In genomic region chr2:232142049-232142448, GRCh38 we compare ENCODE assay signal across 8 cellular contexts.
DNase-seq lines count a peak whose midpoint lies in the region; ATAC-seq and TF ChIP-seq lines count a peak whose summit lies in the region.

No MANE protein-coding gene starts in this region.

- no peaks in the 10 kb centered on the region for H3K27me3 Mint-ChIP-seq in activated T-helper 17 cell treated with anti-CD3 and anti-CD28 coated beads, Interleukin-2, amount 50 U/mL, for 72 hours

- intact Hi-C loops in left ventricle myocardium inferior (cut with micrococcal nuclease): loop anchor here (5.0 kb wide), 1 partner anchor 215 kb away; the partner anchor contains the start of gene NPPC

- DNase-seq in NCI-H748 (lab: John Stamatoyannopoulos, UW; ENCODE audit: unreplicated experiment) (peak; percentile 29), NCI-H748 treated with DMSO at 0.1 percent for 48 hours (lab: John Stamatoyannopoulos, UW) (no peak), NB4 (ENCODE audit: low read depth) (peak; percentile 54), left ventricle myocardium inferior (no peak), NCI-H1436 treated with DMSO at 0.1 percent for 48 hours (lab: John Stamatoyannopoulos, UW) (no peak)
- peak; percentile 14 for DNase-seq in stimulated activated CD4-positive, alpha-beta T cell treated with anti-CD3 and anti-CD28 coated beads, Interleukin-12 subunit alpha, Interleukin-12 subunit beta, amount 100 ng/mL, for 4 hours
- no peak for DNase-seq in activated effector memory CD4-positive, alpha-beta T cell treated with Interleukin-2 at 50 U/mL for 16 hours

- no peak overlapping the region for H3K27ac Mint-ChIP-seq in activated T-helper 17 cell treated with anti-CD3 and anti-CD28 coated beads, Interleukin-2, amount 50 U/mL, for 72 hours

- TF ChIP-seq CTCF in NB4 (IDR thresholded peaks at IDR 0.05; ENCODE audit: low read depth, low read length): peak; percentile 81
- peak; percentile 79 for TF ChIP-seq CTCF in left ventricle myocardium inferior (IDR thresholded peaks at IDR 0.05; ENCODE audit: borderline replicate concordance)

- peaks cover 12% of the 10 kb centered on the region for H3K4me1 Mint-ChIP-seq in activated T-helper 17 cell treated with anti-CD3 and anti-CD28 coated beads, Interleukin-2, amount 50 U/mL, for 72 hours

- peaks cover 18% of the 10 kb centered on the region for H3K4me1 ChIP-seq in left ventricle myocardium inferior

- no peak overlapping the region for H3K27ac ChIP-seq in left ventricle myocardium inferior (replicated peaks)

- TF ChIP-seq POLR2A in NB4 (IDR thresholded peaks at IDR 0.05; ENCODE audit: extremely low read depth, insufficient read length): no peak

- peaks cover under 1% of the 10 kb centered on the region for H3K36me3 Mint-ChIP-seq in activated T-helper 17 cell treated with anti-CD3 and anti-CD28 coated beads, Interleukin-2, amount 50 U/mL, for 72 hours (ENCODE audit: low read depth)

- H3K27me3 ChIP-seq in left ventricle myocardium inferior (ENCODE audit: low read depth): no peaks in the 10 kb centered on the region

- peak; percentile 31 for ATAC-seq in activated T-helper 17 cell treated with anti-CD3 and anti-CD28 coated beads, Interleukin-2, amount 50 U/mL, for 72 hours (replicated peaks)

- H3K9me3 ChIP-seq in left ventricle myocardium inferior (replicated peaks): no peaks in the 10 kb centered on the region

- H3K36me3 ChIP-seq in left ventricle myocardium inferior: peaks cover 8% of the 10 kb centered on the region

- H3K4me3 ChIP-seq in NB4 (ENCODE audit: low read depth, low read length) (no peak overlapping the region), left ventricle myocardium inferior (no peak overlapping the region)

- H3K4me3 Mint-ChIP-seq in activated T-helper 17 cell treated with anti-CD3 and anti-CD28 coated beads, Interleukin-2, amount 50 U/mL, for 72 hours: no peak overlapping the region

- no peaks in the 10 kb centered on the region for H3K9me3 Mint-ChIP-seq in activated T-helper 17 cell treated with anti-CD3 and anti-CD28 coated beads, Interleukin-2, amount 50 U/mL, for 72 hours

Comparison
In these comparisons a context has a peak if more than half of its experiments do, and no peak if none do; other contexts are left out.
1. DNase-seq: peak in NCI-H748 (single experiment), NB4 (single experiment) and stimulated activated CD4-positive, alpha-beta T cell treated with anti-CD3 and anti-CD28 coated beads, Interleukin-12 subunit alpha, Interleukin-12 subunit beta, amount 100 ng/mL, for 4 hours (single experiment); none in NCI-H748 treated with DMSO at 0.1 percent for 48 hours (single experiment), left ventricle myocardium inferior (single experiment), activated effector memory CD4-positive, alpha-beta T cell treated with Interleukin-2 at 50 U/mL for 16 hours (single experiment) and NCI-H1436 treated with DMSO at 0.1 percent for 48 hours (single experiment).